11 cellular contexts compared by ENCODE assay signal in the genomic region with DNA sequence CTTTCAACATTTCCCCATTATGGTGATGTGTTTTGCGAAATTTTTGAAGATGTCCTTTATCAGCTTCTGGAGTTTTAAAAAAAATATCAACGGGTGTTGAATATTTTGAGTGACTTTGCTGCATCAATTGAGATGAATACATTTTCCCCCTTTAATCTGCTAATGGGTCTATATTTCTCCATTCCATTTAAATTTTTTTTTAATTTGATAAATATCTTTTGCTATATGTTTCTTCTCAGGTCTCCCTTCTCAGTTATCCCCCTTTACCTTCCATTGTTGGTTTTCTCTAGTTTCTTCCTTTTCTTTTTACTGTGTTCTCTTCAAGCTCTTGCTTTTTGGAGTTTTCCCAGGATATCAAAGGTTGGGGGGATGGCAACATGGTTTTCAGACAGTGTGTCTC. TPM values are rescaled to one million over a fixed set of nuclear protein-coding genes. Genes with fewer than 3 reads are reported as not detected.
A peak's percentile ranks its signal among the peaks of the same experiment; 100 is the strongest.
DNase-seq lines count a peak whose midpoint lies in the region; ATAC-seq and TF ChIP-seq lines count a peak whose summit lies in the region.
"Had no signal": no experiment of that assay in that cellular context is flagged by ENCODE, and none has a peak within 500 bp of the region (broad histone marks: within the 10 kb centered on the region; RNA-seq: fewer than 3 reads in every experiment).

No MANE protein-coding gene starts in this region.

- TF ChIP-seq POLR2A in breast epithelium (IDR thresholded peaks at IDR 0.05) (no peak), vagina (IDR thresholded peaks at IDR 0.05) (no peak), adrenal gland (IDR thresholded peaks at IDR 0.05) (no peak)

- H3K4me3 Mint-ChIP-seq in MCF 10A (ENCODE audit: unreplicated experiment) = no peak overlapping the region
- H3K4me3 Mint-ChIP-seq in activated T-helper 17 cell treated with anti-CD3 and anti-CD28 coated beads, Interleukin-2, amount 50 U/mL, for 72 hours = peak overlapping the region; percentile 95
- peak overlapping the region in 1 of 8 donors; percentile 26 for H3K4me3 Mint-ChIP-seq in naive B cell

- no peaks in the 10 kb centered on the region for H3K9me3 ChIP-seq in breast epithelium
- H3K9me3 ChIP-seq in vagina = no peaks in the 10 kb centered on the region
- H3K9me3 ChIP-seq in adrenal gland (replicated peaks in 1 of 3) = no peaks in the 10 kb centered on the region
- H3K9me3 ChIP-seq: SJCRH30 had no signal

- H3K36me3 Mint-ChIP-seq in MCF 10A (ENCODE audit: insufficient read depth, unreplicated experiment) (no peaks in the 10 kb centered on the region), naive B cell (no peaks in the 10 kb centered on the region)
- H3K36me3 Mint-ChIP-seq in activated T-helper 17 cell treated with anti-CD3 and anti-CD28 coated beads, Interleukin-2, amount 50 U/mL, for 72 hours (ENCODE audit: low read depth) = peaks cover 33% of the 10 kb centered on the region

- TF ChIP-seq CTCF in MCF 10A (IDR thresholded peaks at IDR 0.05; ENCODE audit: unreplicated experiment) (no peak), breast epithelium (IDR thresholded peaks at IDR 0.05) (no peak), vagina (IDR thresholded peaks at IDR 0.05) (no peak), adrenal gland (IDR thresholded peaks at IDR 0.05) (no peak)

- BruUV-seq in MCF 10A (replicated peaks; lab: Mats Ljungman, UMichigan) = no TSS peak

- WGBS in adrenal gland, 4 donors = 74 to 81% (median 79%) methylated on average over 2 of the region's 2 CpGs

- H3K4me1 ChIP-seq in breast epithelium (peaks cover 4 to 5% of the 10 kb centered on the region in 2 donors), vagina (peaks cover 14% of the 10 kb centered on the region), adrenal gland (replicated peaks in 1 of 2) (peaks cover 7 to 8% of the 10 kb centered on the region in 2 donors)

- H3K27ac Mint-ChIP-seq in MCF 10A (ENCODE audit: low read depth, unreplicated experiment) (peak overlapping the region; percentile 72), naive B cell (peak overlapping the region in 5 of 6 donors; percentile 66 to 98 (median 97))
- H3K27ac Mint-ChIP-seq in activated T-helper 17 cell treated with anti-CD3 and anti-CD28 coated beads, Interleukin-2, amount 50 U/mL, for 72 hours = peak overlapping the region; percentile 92

- H3K27ac ChIP-seq in breast epithelium (peak overlapping the region in 1 of 2 donors; percentile 96), vagina (peak overlapping the region; percentile 91), adrenal gland (no peak overlapping the region)

- CTCF ChIA-PET in MCF 10A (lab: Yijun Ruan, JAX) = interaction anchor here (0.8 to 1.6 kb wide), 12 partner anchors 8 to 195 kb away, joined by 3 to 14 read pairs (median 5); no protein-coding TSS in a partner anchor

- peaks cover 26% of the 10 kb centered on the region for H3K4me1 Mint-ChIP-seq in MCF 10A (ENCODE audit: insufficient read depth, unreplicated experiment)
- peaks cover 29% of the 10 kb centered on the region for H3K4me1 Mint-ChIP-seq in activated T-helper 17 cell treated with anti-CD3 and anti-CD28 coated beads, Interleukin-2, amount 50 U/mL, for 72 hours
- H3K4me1 Mint-ChIP-seq in naive B cell = peaks cover 17 to 24% (median 22%) of the 10 kb centered on the region in 3 donors

- H3K9me3 Mint-ChIP-seq in MCF 10A (ENCODE audit: unreplicated experiment) (no peaks in the 10 kb centered on the region), naive B cell (no peaks in the 10 kb centered on the region)
- no peaks in the 10 kb centered on the region for H3K9me3 Mint-ChIP-seq in activated T-helper 17 cell treated with anti-CD3 and anti-CD28 coated beads, Interleukin-2, amount 50 U/mL, for 72 hours

- DNase-seq in MCF 10A (ENCODE audit: unreplicated experiment) = no peak
- DNase-seq in breast epithelium (ENCODE audit: low spot score in 2 of 2) = no peak
- DNase-seq in naive B cell = no peak
- DNase-seq in vagina (ENCODE audit: extremely low spot score in 2 of 2) = no peak
- no peak for DNase-seq in adrenal gland
- DNase-seq: GM23248, NCI-H1092, SJCRH30 had no signal

- H3K27me3 ChIP-seq in breast epithelium (no peaks in the 10 kb centered on the region), vagina (no peaks in the 10 kb centered on the region), adrenal gland (no peaks in the 10 kb centered on the region)
- H3K27me3 ChIP-seq: SJCRH30 had no signal

- H3K36me3 ChIP-seq in breast epithelium (no peaks in the 10 kb centered on the region), vagina (no peaks in the 10 kb centered on the region), adrenal gland (replicated peaks in 1 of 2) (no peaks in the 10 kb centered on the region)

- no peak for ATAC-seq in activated T-helper 17 cell treated with anti-CD3 and anti-CD28 coated beads, Interleukin-2, amount 50 U/mL, for 72 hours (replicated peaks)
- ATAC-seq in naive B cell (ENCODE audit: low read depth in 2 of 2) = no peak
- ATAC-seq in HG03045 (IDR thresholded peaks at IDR 0.05; ENCODE audit: unreplicated experiment) = no peak
- ATAC-seq in GM19467 (IDR thresholded peaks at IDR 0.05; ENCODE audit: unreplicated experiment) = no peak

- H3K4me3 ChIP-seq in breast epithelium (no peak overlapping the region), vagina (no peak overlapping the region), adrenal gland (no peak overlapping the region)

- POLR2A ChIA-PET in MCF 10A (lab: Yijun Ruan, JAX) = interaction anchor here (0.6 to 1.9 kb wide), 20 partner anchors 9 to 1200 kb away, joined by 3 to 16 read pairs (median 4); a partner anchor contains a TSS

- intact Hi-C loops in MCF 10A (cut with micrococcal nuclease) = loop anchor here (2.0 kb wide), 1 partner anchor 29 kb away; a partner anchor contains a TSS
- intact Hi-C loops in breast epithelium (cut with DNase I; ENCODE audit: low total_unique reads) = no loop called here
- intact Hi-C loops in vagina (cut with DNase I) = loop anchor here (2.0 kb wide), 1 partner anchor 65 kb away; a partner anchor contains a TSS
- intact Hi-C loops in adrenal gland (cut with DNase I) = no loop called here

- H3K27me3 Mint-ChIP-seq in MCF 10A (ENCODE audit: insufficient read depth, unreplicated experiment) (no peaks in the 10 kb centered on the region), naive B cell (no peaks in the 10 kb centered on the region)
- H3K27me3 Mint-ChIP-seq in activated T-helper 17 cell treated with anti-CD3 and anti-CD28 coated beads, Interleukin-2, amount 50 U/mL, for 72 hours = no peaks in the 10 kb centered on the region

RNA-seq across cellular contexts. Expression of a gene that starts 1.4 kb away (rescaled TPM):
- total RNA-seq in MCF 10A (2022) = 20.3 and 27.1 TPM in 2 replicates
- 1 to 10 TPM; 2.0 to 3.8 (median 3.2) TPM for total RNA-seq in breast epithelium
- total RNA-seq in activated T-helper 17 cell treated with anti-CD3 and anti-CD28 coated beads, Interleukin-2, amount 50 U/mL, for 72 hours = 100 to 1,000 TPM; 101 to 108 TPM
- polyA plus RNA-seq in naive B cell (ENCODE audit: low read depth in 6 of 6) = under 1 TPM in 3 of 6 donors, not detected in 3; 0.36 to 0.45 (median 0.36) TPM
- total RNA-seq in vagina = 27.5 TPM
- total RNA-seq in adrenal gland = 1 to 10 TPM in 6 of 8 donors, under 1 TPM in 1, not detected in 1; 0.60 to 3.3 (median 1.6) TPM
- 1 to 10 TPM in 1 of 3 donors, under 1 TPM in 2; 0.74 to 1.4 (median 0.88) TPM for polyA plus RNA-seq in adrenal gland

RNA-seq across cellular contexts. Expression of a gene that starts 20.6 kb away (rescaled TPM):
- total RNA-seq in MCF 10A (2022) = 28.9 and 33.9 TPM in 2 replicates
- total RNA-seq in breast epithelium = 10 to 100 TPM; 72.8 to 82.8 (median 77.3) TPM
- total RNA-seq in activated T-helper 17 cell treated with anti-CD3 and anti-CD28 coated beads, Interleukin-2, amount 50 U/mL, for 72 hours = 100 to 1,000 TPM in 1 of 2 donors, 10 to 100 TPM in 1; 27.2 to 133 TPM
- polyA plus RNA-seq in naive B cell (ENCODE audit: low read depth in 6 of 6) = 10 to 100 TPM; 48.9 to 82.3 (median 55.5) TPM
- 73.2 TPM for total RNA-seq in vagina
- 100 to 1,000 TPM in 1 of 8 donors, 10 to 100 TPM in 7; 50.5 to 102 (median 66.6) TPM for total RNA-seq in adrenal gland
- 100 to 1,000 TPM in 2 of 3 donors, 10 to 100 TPM in 1; 36.6 to 410 (median 298) TPM for polyA plus RNA-seq in adrenal gland

RNA-seq across cellular contexts. Expression of a gene that starts 27.7 kb away (rescaled TPM):
- total RNA-seq in MCF 10A (2022) = 212 and 231 TPM in 2 replicates
- 100 to 1,000 TPM in 2 of 3 donors, 10 to 100 TPM in 1; 81.3 to 123 (median 111) TPM for total RNA-seq in breast epithelium
- 100 to 1,000 TPM; 163 to 248 TPM for total RNA-seq in activated T-helper 17 cell treated with anti-CD3 and anti-CD28 coated beads, Interleukin-2, amount 50 U/mL, for 72 hours
- 100 to 1,000 TPM; 237 to 281 (median 263) TPM for polyA plus RNA-seq in naive B cell (ENCODE audit: low read depth in 6 of 6)
- total RNA-seq in vagina = 73.2 TPM
- 100 to 1,000 TPM; 267 to 437 (median 306) TPM for total RNA-seq in adrenal gland
- 100 to 1,000 TPM; 212 to 370 (median 213) TPM for polyA plus RNA-seq in adrenal gland

RNA-seq across cellular contexts. Expression of a gene that starts 29.7 kb away (rescaled TPM):
- 6.7 and 9.9 TPM in 2 replicates for total RNA-seq in MCF 10A (2022)
- 10 to 100 TPM in 2 of 3 donors, 1 to 10 TPM in 1; 6.1 to 12.5 (median 10.7) TPM for total RNA-seq in breast epithelium
- 100 to 1,000 TPM in 1 of 2 donors, 10 to 100 TPM in 1; 43.2 to 156 TPM for total RNA-seq in activated T-helper 17 cell treated with anti-CD3 and anti-CD28 coated beads, Interleukin-2, amount 50 U/mL, for 72 hours
- polyA plus RNA-seq in naive B cell (ENCODE audit: low read depth in 6 of 6) = 1 to 10 TPM in 1 of 6 donors, under 1 TPM in 4, not detected in 1; 0.25 to 1.9 (median 0.48) TPM
- 16.0 TPM for total RNA-seq in vagina
- total RNA-seq in adrenal gland = 10 to 100 TPM in 4 of 8 donors, 1 to 10 TPM in 4; 3.6 to 23.9 (median 10.3) TPM
- polyA plus RNA-seq in adrenal gland = 10 to 100 TPM in 1 of 3 donors, 1 to 10 TPM in 2; 5.0 to 73.5 (median 8.3) TPM

Comparison
In these comparisons a context has a peak if more than half of its experiments do, and no peak if none do; other contexts are left out.
1. intact Hi-C loops: an anchor here in MCF 10A (2.0 kb wide) and vagina (2.0 kb wide); none called in breast epithelium and adrenal gland.